ENCODE assay signal across 20 cellular contexts in genomic region chr2:99825630-99826029, GRCh38.
DNase-seq lines count a peak whose midpoint lies in the region; ATAC-seq and TF ChIP-seq lines count a peak whose summit lies in the region.
"Had no signal": no experiment of that assay in that cellular context is flagged by ENCODE, and none has a peak within 500 bp of the region (broad histone marks: within the 10 kb centered on the region; RNA-seq: fewer than 3 reads in every experiment).

No MANE protein-coding gene starts in this region.

- no peak overlapping the region for H3K4me2 ChIP-seq in mammary epithelial cell (ENCODE audit: insufficient read depth, low read depth, low read length)
- no peak overlapping the region for H3K4me2 ChIP-seq in OCI-LY7 (ENCODE audit: low read length)
- H3K4me2 ChIP-seq: GM23338 had no signal

- H3K4me3 ChIP-seq in mammary epithelial cell (replicated peaks in 1 of 3; ENCODE audit: insufficient read depth in 1 of 3, low read depth in 2 of 3, low read length in 3 of 3) (no peak overlapping the region), OCI-LY7 (ENCODE audit: low read depth, low read length, poor library complexity, severe bottlenecking) (no peak overlapping the region), endodermal cell (ENCODE audit: low read length) (no peak overlapping the region)
- H3K4me3 ChIP-seq: BLaER1, GM23338, Peyer's patch had no signal

- TF ChIP-seq CTCF in MCF 10A (IDR thresholded peaks at IDR 0.05; ENCODE audit: unreplicated experiment) (no peak), mammary epithelial cell (conservative IDR thresholded peaks at IDR 0.05 in 1 of 2, IDR thresholded peaks at IDR 0.05 in 1 of 2; ENCODE audit: extremely low read depth in 1 of 2, insufficient read depth in 1 of 2, low read depth in 1 of 2, low read length in 2 of 2) (no peak), OCI-LY7 (conservative IDR thresholded peaks at IDR 0.05; ENCODE audit: low read length) (no peak), chondrocyte (IDR thresholded peaks at IDR 0.05) (no peak), endodermal cell (conservative IDR thresholded peaks at IDR 0.05) (no peak)

- no peaks in the 10 kb centered on the region for H3K4me1 ChIP-seq in mammary epithelial cell (ENCODE audit: insufficient read depth, low read length)
- peaks cover 29% of the 10 kb centered on the region for H3K4me1 ChIP-seq in OCI-LY7 (ENCODE audit: insufficient read depth, low read length, poor library complexity, severe bottlenecking)
- peaks cover 2% of the 10 kb centered on the region for H3K4me1 ChIP-seq in endodermal cell (ENCODE audit: control insufficient read depth, insufficient read depth, low read length)
- H3K4me1 ChIP-seq: Peyer's patch had no signal

- H3K36me3 Mint-ChIP-seq in MCF 10A (ENCODE audit: insufficient read depth, unreplicated experiment) = no peaks in the 10 kb centered on the region
- H3K36me3 Mint-ChIP-seq in chondrocyte (ENCODE audit: low read depth) = peaks cover 29% of the 10 kb centered on the region
- no peaks in the 10 kb centered on the region for H3K36me3 Mint-ChIP-seq in endodermal cell (ENCODE audit: low read depth)

- H3K36me3 ChIP-seq in mammary epithelial cell (ENCODE audit: insufficient read depth, low read length) = no peaks in the 10 kb centered on the region
- peaks cover 43% of the 10 kb centered on the region for H3K36me3 ChIP-seq in OCI-LY7 (ENCODE audit: insufficient read depth, low read length)
- H3K36me3 ChIP-seq in endodermal cell (ENCODE audit: control insufficient read depth, insufficient read depth, low read length) = no peaks in the 10 kb centered on the region
- H3K36me3 ChIP-seq: BLaER1, Peyer's patch had no signal

- H3K9me3 Mint-ChIP-seq in MCF 10A (ENCODE audit: unreplicated experiment) (no peaks in the 10 kb centered on the region), chondrocyte (ENCODE audit: low read depth) (peaks cover 4% of the 10 kb centered on the region), endodermal cell (no peaks in the 10 kb centered on the region)
- H3K9me3 Mint-ChIP-seq: GM23338, H9 had no signal

- H3K9me3 ChIP-seq in mammary epithelial cell (replicated peaks; ENCODE audit: insufficient read depth, low read length) = no peaks in the 10 kb centered on the region
- no peaks in the 10 kb centered on the region for H3K9me3 ChIP-seq in OCI-LY7 (ENCODE audit: low read length)
- no peaks in the 10 kb centered on the region for H3K9me3 ChIP-seq in endodermal cell (ENCODE audit: control insufficient read depth, low read length)
- H3K9me3 ChIP-seq: Peyer's patch had no signal

- H3K27ac ChIP-seq in mammary epithelial cell (ENCODE audit: insufficient read depth, low read depth, low read length) = no peak overlapping the region
- H3K27ac ChIP-seq in OCI-LY7 (ENCODE audit: low read depth, low read length, poor library complexity, severe bottlenecking) = peak overlapping the region; percentile 4
- no peak overlapping the region for H3K27ac ChIP-seq in endodermal cell (ENCODE audit: low read depth, low read length)
- H3K27ac ChIP-seq: Peyer's patch had no signal

- H3K27me3 Mint-ChIP-seq in MCF 10A (ENCODE audit: insufficient read depth, unreplicated experiment) (no peaks in the 10 kb centered on the region), chondrocyte (ENCODE audit: low read depth) (no peaks in the 10 kb centered on the region), endodermal cell (ENCODE audit: insufficient read depth) (peaks cover 10% of the 10 kb centered on the region)
- H3K27me3 Mint-ChIP-seq: CD4-positive, CD25-positive, alpha-beta regulatory T cell had no signal

- dilution Hi-C loops in mammary epithelial cell (cut with HindIII; ENCODE audit: low sequenced_read_pairs) = no loop called here

- CTCF ChIA-PET in MCF 10A (lab: Yijun Ruan, JAX) (interaction anchor here (0.6 kb wide), 2 partner anchors 265 to 313 kb away, joined by 3 read pairs; no protein-coding TSS in a partner anchor), mammary epithelial cell (lab: Charles Lee; ENCODE audit: low non-redundant PET) (no interaction called here), OCI-LY7 (lab: Charles Lee; ENCODE audit: unreplicated experiment) (no interaction called here)

- no peak overlapping the region for H2AFZ ChIP-seq in mammary epithelial cell (ENCODE audit: low read depth, low read length)
- H2AFZ ChIP-seq in OCI-LY7 (ENCODE audit: low read length) = no peak overlapping the region
- H2AFZ ChIP-seq: GM23338 had no signal

- H3K27me3 ChIP-seq in mammary epithelial cell (ENCODE audit: insufficient read depth, low read length) (no peaks in the 10 kb centered on the region), endodermal cell (ENCODE audit: control insufficient read depth, insufficient read depth, low read length, poor library complexity, severe bottlenecking) (peaks cover 8% of the 10 kb centered on the region)
- H3K27me3 ChIP-seq: BLaER1, Peyer's patch had no signal

- in situ Hi-C loops in mammary epithelial cell (cut with MboI; ENCODE audit: low sequenced_read_pairs in 2 of 2) = no loop called here

- no peaks in the 10 kb centered on the region for H3K79me2 ChIP-seq in mammary epithelial cell (ENCODE audit: insufficient read depth, low read length)
- no peaks in the 10 kb centered on the region for H3K79me2 ChIP-seq in OCI-LY7 (ENCODE audit: insufficient read depth, low read depth, low read length)

- ATAC-seq in HG03520 (IDR thresholded peaks at IDR 0.05; ENCODE audit: unreplicated experiment) = no peak
- no peak for ATAC-seq in GM18519 (IDR thresholded peaks at IDR 0.05; ENCODE audit: low FRiP score, unreplicated experiment)
- ATAC-seq: GM23338 had no signal

- BruUV-seq in MCF 10A (replicated peaks; lab: Mats Ljungman, UMichigan) = no TSS peak
- no TSS peak for BruUV-seq in mammary epithelial cell (replicated peaks; lab: Mats Ljungman, UMichigan)
- no TSS peak for BruUV-seq in OCI-LY7 (replicated peaks; lab: Mats Ljungman, UMichigan)

- H4K20me1 ChIP-seq in mammary epithelial cell (ENCODE audit: insufficient read depth, low read length) (no peaks in the 10 kb centered on the region), OCI-LY7 (ENCODE audit: insufficient read depth, low read length) (no peaks in the 10 kb centered on the region)
- H4K20me1 ChIP-seq: BLaER1 had no signal

- no peaks in the 10 kb centered on the region for H3K9me2 ChIP-seq in OCI-LY7 (ENCODE audit: insufficient read depth, low read length)

- DNase-seq in MCF 10A (ENCODE audit: unreplicated experiment) = no peak
- no peak for DNase-seq in mammary epithelial cell
- DNase-seq in OCI-LY7 (ENCODE audit: low spot score) = no peak
- DNase-seq in chondrocyte (ENCODE audit: low spot score) = no peak
- peak; percentile 39 for DNase-seq in renal cortical epithelial cell (ENCODE audit: low read depth)
- no peak for DNase-seq in endodermal cell
- DNase-seq: CD4-positive, CD25-positive, alpha-beta regulatory T cell; DMS153; H9; MV-4-11; NCI-H2029; NCI-H446; NCI-H526; OCI-M1; Peyer's patch; SHP77 treated with DMSO at 0.1 percent for 48 hours had no signal

- H3K27ac Mint-ChIP-seq in MCF 10A (ENCODE audit: low read depth, unreplicated experiment) = peak overlapping the region; percentile 5
- peak overlapping the region; percentile 1 for H3K27ac Mint-ChIP-seq in chondrocyte (ENCODE audit: unreplicated experiment)
- H3K27ac Mint-ChIP-seq in endodermal cell = no peak overlapping the region
- H3K27ac Mint-ChIP-seq: GM23338, H9 had no signal

- intact Hi-C loops in MCF 10A (cut with micrococcal nuclease) = no loop called here
- intact Hi-C loops in mammary epithelial cell (cut with micrococcal nuclease) = no loop called here
- intact Hi-C loops in OCI-LY7 (cut with micrococcal nuclease; ENCODE audit: unreplicated experiment) = loop anchor here (2.0 to 5.0 kb wide), 3 partner anchors 35 to 421 kb away; no protein-coding TSS in a partner anchor

- H3K4me3 Mint-ChIP-seq in MCF 10A (ENCODE audit: unreplicated experiment) (peak overlapping the region; percentile 4), chondrocyte (ENCODE audit: unreplicated experiment) (no peak overlapping the region), endodermal cell (no peak overlapping the region)
- H3K4me3 Mint-ChIP-seq: CD4-positive, CD25-positive, alpha-beta regulatory T cell; GM23338; H9 had no signal

- peaks cover 17% of the 10 kb centered on the region for H3K4me1 Mint-ChIP-seq in MCF 10A (ENCODE audit: insufficient read depth, unreplicated experiment)
- H3K4me1 Mint-ChIP-seq in chondrocyte (ENCODE audit: low read depth) = peaks cover 60% of the 10 kb centered on the region
- no peaks in the 10 kb centered on the region for H3K4me1 Mint-ChIP-seq in endodermal cell

- H3K9ac ChIP-seq in mammary epithelial cell (ENCODE audit: insufficient read depth, low read length) (no peak overlapping the region), endodermal cell (ENCODE audit: extremely low read depth, low read length, poor library complexity, severe bottlenecking) (no peak overlapping the region)
- H3K9ac ChIP-seq: BLaER1 had no signal

- POLR2A ChIA-PET in MCF 10A (lab: Yijun Ruan, JAX) = interaction anchor here (0.7 kb wide), 1 partner anchor 53 kb away, joined by 4 read pairs; no protein-coding TSS in a partner anchor
- POLR2A ChIA-PET in OCI-LY7 (lab: Charles Lee) = no interaction called here
